ENCODE assay signal across 15 cellular contexts in genomic region chr1:157135646-157136045, GRCh38. TPM values are rescaled to one million over a fixed set of nuclear protein-coding genes. Genes with fewer than 3 reads are reported as not detected.
DNase-seq lines count a peak whose midpoint lies in the region; ATAC-seq, FAIRE-seq and TF ChIP-seq lines count a peak whose summit lies in the region.
"Had no signal": no experiment of that assay in that cellular context is flagged by ENCODE, and none has a peak within 500 bp of the region (broad histone marks: within the 10 kb centered on the region; RNA-seq: fewer than 3 reads in every experiment).

No MANE protein-coding gene starts in this region.

- H3K4me3 Mint-ChIP-seq in naive thymus-derived CD8-positive, alpha-beta T cell: peak overlapping the region in 4 of 10 donors; percentile 8 to 46 (median 12)

- peak overlapping the region in 7 of 10 donors; percentile 0 to 97 (median 40) for H3K27ac Mint-ChIP-seq in naive thymus-derived CD8-positive, alpha-beta T cell

- peaks cover 25% of the 10 kb centered on the region for H3K36me3 ChIP-seq in bronchial epithelial cell (ENCODE audit: control insufficient read depth, insufficient read depth, low read length)

- POLR2A ChIA-PET in naive thymus-derived CD8-positive, alpha-beta T cell (lab: Charles Lee): interaction anchor here (0.6 kb wide), 1 partner anchor 12 kb away, joined by 4 read pairs; no protein-coding TSS in a partner anchor

- H3K4me1 Mint-ChIP-seq in naive thymus-derived CD8-positive, alpha-beta T cell: peaks cover 40 to 86% (median 80%) of the 10 kb centered on the region in 4 donors

- FAIRE-seq in bronchial epithelial cell (lab: Jason Lieb, UNC): peak; percentile 55
- FAIRE-seq: kidney had no signal

- H3K36me3 Mint-ChIP-seq in naive thymus-derived CD8-positive, alpha-beta T cell: peaks cover 0 to 55% (median 22%) of the 10 kb centered on the region in 3 donors

- H3K27ac ChIP-seq in C4-2B: peak overlapping the region; percentile 32
- H3K27ac ChIP-seq: esophagus muscularis mucosa, SJSA1 had no signal

- H3K4me3 ChIP-seq in LNCaP clone FGC (ENCODE audit: low read depth, low read length) (peak overlapping the region; percentile 94), bronchial epithelial cell (ENCODE audit: low read depth, low read length) (no peak overlapping the region)
- H3K4me3 ChIP-seq: esophagus muscularis mucosa, SJSA1 had no signal

- no peaks in the 10 kb centered on the region for H3K27me3 Mint-ChIP-seq in naive thymus-derived CD8-positive, alpha-beta T cell

- H3K27me3 ChIP-seq in bronchial epithelial cell (ENCODE audit: control insufficient read depth, insufficient read depth, low read length): no peaks in the 10 kb centered on the region
- H3K27me3 ChIP-seq: esophagus muscularis mucosa, MG63, SJSA1 had no signal

- no peaks in the 10 kb centered on the region for H3K9me3 Mint-ChIP-seq in naive thymus-derived CD8-positive, alpha-beta T cell

- TF ChIP-seq CTCF in C4-2B (conservative IDR thresholded peaks at IDR 0.05): no peak
- TF ChIP-seq CTCF in LNCaP clone FGC (IDR thresholded peaks at IDR 0.05; ENCODE audit: control insufficient read depth, extremely low read depth, insufficient read depth): no peak
- no peak for TF ChIP-seq CTCF in bronchial epithelial cell (IDR thresholded peaks at IDR 0.05; ENCODE audit: insufficient read depth, low read length, severe bottlenecking)

- DNase-seq in LNCaP clone FGC (ENCODE audit: low read depth) (no peak), bronchial epithelial cell (ENCODE audit: low read depth) (peak; percentile 42), SHP77 (lab: John Stamatoyannopoulos, UW) (no peak), SHP77 treated with DMSO at 0.1 percent for 48 hours (lab: John Stamatoyannopoulos, UW) (no peak), LoVo (ENCODE audit: low spot score) (no peak)
- no peak for DNase-seq in naive thymus-derived CD8-positive, alpha-beta T cell
- DNase-seq: kidney, MG63, NCI-H526 had no signal

- no peak for ATAC-seq in naive thymus-derived CD8-positive, alpha-beta T cell
- no peak for ATAC-seq in GM18511 (IDR thresholded peaks at IDR 0.05; ENCODE audit: unreplicated experiment)

RNA-seq across cellular contexts. Expression of gene ETV3, which starts 2.5 kb away (rescaled TPM):
- total RNA-seq in bronchial epithelial cell: 17.1 and 17.9 TPM in 2 replicates
- 10 to 100 TPM; 26.6 to 29.8 TPM for total RNA-seq in naive thymus-derived CD8-positive, alpha-beta T cell
- 10 to 100 TPM in 1 of 3 donors, 1 to 10 TPM in 2; 3.5 to 16.4 (median 7.0) TPM for polyA plus RNA-seq in naive thymus-derived CD8-positive, alpha-beta T cell

RNA-seq across cellular contexts. Expression of gene ETV3L, which starts 36.0 kb away (rescaled TPM):
- not detected in 2 replicates for total RNA-seq in bronchial epithelial cell
- total RNA-seq in naive thymus-derived CD8-positive, alpha-beta T cell: not detected
- not detected for polyA plus RNA-seq in naive thymus-derived CD8-positive, alpha-beta T cell
- total RNA-seq: esophagus muscularis mucosa, kidney, omental fat pad, SJSA1, temporal lobe had no signal
